8 cellular contexts compared by ENCODE assay signal in genomic region chr7:150378853-150379589, GRCh38. TPM values are rescaled to one million over a fixed set of nuclear protein-coding genes. Genes with fewer than 3 reads are reported as not detected.
DNase-seq lines count a peak whose midpoint lies in the region; ATAC-seq, FAIRE-seq and TF ChIP-seq lines count a peak whose summit lies in the region.

Gene ZNF775 (plus strand): TSS chr7:150379330. CDS start chr7:150388471, 9,141 bp downstream.

- no peaks in the 10 kb centered on the region for H3K9me3 Mint-ChIP-seq in activated T-helper 1 cell treated with anti-CD3 and anti-CD28 coated beads, Interleukin-12 subunit alpha, Interleukin-12 subunit beta, Interleukin-2, Interleukin-4 antibody, amounts not matched to agents 30 ng/mL and 10 ng/mL and 1 ng/mL, durations not matched to agents 14 hours and 24 hours and 36 hours
- H3K9me3 Mint-ChIP-seq in naive B cell: no peaks in the 10 kb centered on the region

- H3K27ac ChIP-seq in DOHH2 (ENCODE audit: low read depth, low read length) (peak within 1 kb of the TSS; percentile 81), GM23248 (peak within 1 kb of the TSS; percentile 45)

- H3K79me2 ChIP-seq in DOHH2 (ENCODE audit: control insufficient read depth, low read length): peaks cover 53% of the 10 kb centered on the region
- no peaks in the 10 kb centered on the region for H3K79me2 ChIP-seq in GM23248 (ENCODE audit: insufficient read depth)

- H3K4me1 ChIP-seq in DOHH2 (ENCODE audit: control insufficient read depth, low read length): peaks cover 80% of the 10 kb centered on the region
- H3K4me1 ChIP-seq in GM23248 (ENCODE audit: insufficient read depth): peaks cover 8% of the 10 kb centered on the region; the same call in 1 of the 2 replicates

- peaks cover 5% of the 10 kb centered on the region for H3K36me3 Mint-ChIP-seq in activated T-helper 1 cell treated with anti-CD3 and anti-CD28 coated beads, Interleukin-12 subunit alpha, Interleukin-12 subunit beta, Interleukin-2, Interleukin-4 antibody, amounts not matched to agents 30 ng/mL and 10 ng/mL and 1 ng/mL, durations not matched to agents 14 hours and 24 hours and 36 hours (ENCODE audit: low read depth)
- no peaks in the 10 kb centered on the region for H3K36me3 Mint-ChIP-seq in naive B cell

- peak; percentile 99 for DNase-seq in GM23248
- peak; percentile 91 to 93 for DNase-seq in Kasumi-1 (lab: John Stamatoyannopoulos, UW)
- DNase-seq in RCC 7860 (ENCODE audit: low spot score): peak; percentile 96
- peak; percentile 93 for DNase-seq in activated T-helper 1 cell treated with anti-CD3 and anti-CD28 coated beads, Interleukin-12 subunit alpha, Interleukin-12 subunit beta, Interleukin-2, Interleukin-4 antibody, amounts not matched to agents 30 ng/mL and 10 ng/mL and 1 ng/mL, durations not matched to agents 14 hours and 24 hours and 36 hours (ENCODE audit: low spot score)
- DNase-seq in fibroblast of gingiva (ENCODE audit: low read depth): peak; percentile 96
- DNase-seq in naive B cell: peak; percentile 96
- peak; percentile 88 to 89 for DNase-seq in stimulated activated CD8-positive, alpha-beta memory T cell treated with anti-CD3 and anti-CD28 coated beads, Interleukin-7, amount 100 ng/mL, for 48 hours (ENCODE audit: extremely low read depth in 1 of 2, low read depth in 1 of 2)

- H3K9me3 ChIP-seq in DOHH2 (ENCODE audit: control insufficient read depth, insufficient read depth, low read length) (no peaks in the 10 kb centered on the region), GM23248 (ENCODE audit: low read depth) (no peaks in the 10 kb centered on the region)

- H3K4me1 Mint-ChIP-seq in activated T-helper 1 cell treated with anti-CD3 and anti-CD28 coated beads, Interleukin-12 subunit alpha, Interleukin-12 subunit beta, Interleukin-2, Interleukin-4 antibody, amounts not matched to agents 30 ng/mL and 10 ng/mL and 1 ng/mL, durations not matched to agents 14 hours and 24 hours and 36 hours (ENCODE audit: low read depth): peaks cover 59% of the 10 kb centered on the region
- peaks cover 46 to 67% (median 58%) of the 10 kb centered on the region in 3 donors for H3K4me1 Mint-ChIP-seq in naive B cell

- H3K27me3 ChIP-seq in DOHH2 (ENCODE audit: control insufficient read depth, low read length) (no peaks in the 10 kb centered on the region), GM23248 (replicated peaks; ENCODE audit: insufficient read depth) (no peaks in the 10 kb centered on the region)

- H2AFZ ChIP-seq in GM23248: peak within 1 kb of the TSS; percentile 91

- H3F3A ChIP-seq in DOHH2 (ENCODE audit: control insufficient read depth, insufficient read depth) (peaks cover 43% of the 10 kb centered on the region), GM23248 (ENCODE audit: insufficient read depth) (0 out of 2 replicates have a peak, but pooled peaks cover 7% of the 10 kb centered on the region)

- H3K27ac Mint-ChIP-seq in activated T-helper 1 cell treated with anti-CD3 and anti-CD28 coated beads, Interleukin-12 subunit alpha, Interleukin-12 subunit beta, Interleukin-2, Interleukin-4 antibody, amounts not matched to agents 30 ng/mL and 10 ng/mL and 1 ng/mL, durations not matched to agents 14 hours and 24 hours and 36 hours: peak within 1 kb of the TSS; percentile 83
- peak within 1 kb of the TSS; percentile 96 to 98 (median 97) for H3K27ac Mint-ChIP-seq in naive B cell

- 0 to 2% methylated on average over 40 to 46 of the region's 79 CpGs for WGBS in GM23248 (ENCODE audit: low coverage in 1 of 2, low lambda C conversion rate in 2 of 2, missing lambda C conversion rate in 2 of 2), 2 experiments

- H3K4me3 Mint-ChIP-seq in activated T-helper 1 cell treated with anti-CD3 and anti-CD28 coated beads, Interleukin-12 subunit alpha, Interleukin-12 subunit beta, Interleukin-2, Interleukin-4 antibody, amounts not matched to agents 30 ng/mL and 10 ng/mL and 1 ng/mL, durations not matched to agents 14 hours and 24 hours and 36 hours: peak within 1 kb of the TSS; percentile 90
- peak within 1 kb of the TSS; percentile 83 to 97 (median 94) for H3K4me3 Mint-ChIP-seq in naive B cell

- intact Hi-C loops in activated T-helper 1 cell treated with anti-CD3 and anti-CD28 coated beads, Interleukin-12 subunit alpha, Interleukin-12 subunit beta, Interleukin-2, Interleukin-4 antibody, amounts not matched to agents 30 ng/mL and 10 ng/mL and 1 ng/mL, durations not matched to agents 14 hours and 24 hours and 36 hours (cut with micrococcal nuclease): loop anchor here (1.0 to 5.0 kb wide), 12 partner anchors 10 to 854 kb away; partner anchors contain the start of genes CHPF2, GIMAP4 and ZNF862

- H3K4me3 ChIP-seq in DOHH2 (ENCODE audit: low read length): peak within 1 kb of the TSS; percentile 79
- peak within 1 kb of the TSS; percentile 90 for H3K4me3 ChIP-seq in GM23248

- peak; percentile 88 for ATAC-seq in naive B cell (ENCODE audit: low read depth in 2 of 2)

- H3K9ac ChIP-seq in GM23248: peak within 1 kb of the TSS; percentile 79

- H4K20me1 ChIP-seq in DOHH2 (ENCODE audit: control insufficient read depth, insufficient read depth, low read depth, low read length): no peaks in the 10 kb centered on the region; the same call in 1 of the 2 replicates
- no peaks in the 10 kb centered on the region for H4K20me1 ChIP-seq in GM23248 (ENCODE audit: insufficient read depth)

- FAIRE-seq in RCC 7860 (lab: Jason Lieb, UNC): peak; percentile 8

- peak within 1 kb of the TSS; percentile 94 for H3K4me2 ChIP-seq in DOHH2 (ENCODE audit: low read length)
- peak within 1 kb of the TSS; percentile 77 for H3K4me2 ChIP-seq in GM23248 (ENCODE audit: unreplicated experiment)

- no peaks in the 10 kb centered on the region for H3K27me3 Mint-ChIP-seq in activated T-helper 1 cell treated with anti-CD3 and anti-CD28 coated beads, Interleukin-12 subunit alpha, Interleukin-12 subunit beta, Interleukin-2, Interleukin-4 antibody, amounts not matched to agents 30 ng/mL and 10 ng/mL and 1 ng/mL, durations not matched to agents 14 hours and 24 hours and 36 hours (ENCODE audit: insufficient read depth)
- H3K27me3 Mint-ChIP-seq in naive B cell: no peaks in the 10 kb centered on the region

- H3K36me3 ChIP-seq in DOHH2 (ENCODE audit: control insufficient read depth, low read length): peaks cover 11% of the 10 kb centered on the region
- no peaks in the 10 kb centered on the region for H3K36me3 ChIP-seq in GM23248 (ENCODE audit: low read depth)

- in situ Hi-C loops in GM23248 (cut with MboI): no loop called here

- TF ChIP-seq CTCF in DOHH2 (IDR thresholded peaks at IDR 0.05; ENCODE audit: low read depth, low read length, poor library complexity, severe bottlenecking): no peak

- H3K9me2 ChIP-seq in DOHH2 (replicated peaks; ENCODE audit: control insufficient read depth, low read length) (no peaks in the 10 kb centered on the region), GM23248 (ENCODE audit: insufficient read depth) (no peaks in the 10 kb centered on the region)

RNA-seq across cellular contexts. Expression of gene ZNF775, which starts in this region (rescaled TPM):
- 3.9 and 5.2 TPM in 2 replicates for total RNA-seq in GM23248 (2014; rRNA removed; shearing (Covaris generic))
- polyA plus RNA-seq in GM23248 (2016; fragmentation: Nextera tagmentation; extraction: Ambion mirVana) (0.75 and 1.6 TPM in 2 replicates), naive B cell (ENCODE audit: low read depth in 6 of 6) (1 to 10 TPM; 1.4 to 8.9 (median 4.5) TPM)
- 3.9 and 4.5 TPM in 2 replicates for total RNA-seq in activated T-helper 1 cell treated with anti-CD3 and anti-CD28 coated beads, Interleukin-12 subunit alpha, Interleukin-12 subunit beta, Interleukin-2, Interleukin-4 antibody, amounts not matched to agents 30 ng/mL and 10 ng/mL and 1 ng/mL, durations not matched to agents 14 hours and 24 hours and 36 hours

Comparison
In these comparisons a context has a peak if more than half of its experiments do, and no peak if none do; other contexts are left out.
1. Peak in every context shown above with its lines: DNase-seq, ATAC-seq, H3K4me3 ChIP-seq and H3K27ac ChIP-seq.